In the genomic region with DNA sequence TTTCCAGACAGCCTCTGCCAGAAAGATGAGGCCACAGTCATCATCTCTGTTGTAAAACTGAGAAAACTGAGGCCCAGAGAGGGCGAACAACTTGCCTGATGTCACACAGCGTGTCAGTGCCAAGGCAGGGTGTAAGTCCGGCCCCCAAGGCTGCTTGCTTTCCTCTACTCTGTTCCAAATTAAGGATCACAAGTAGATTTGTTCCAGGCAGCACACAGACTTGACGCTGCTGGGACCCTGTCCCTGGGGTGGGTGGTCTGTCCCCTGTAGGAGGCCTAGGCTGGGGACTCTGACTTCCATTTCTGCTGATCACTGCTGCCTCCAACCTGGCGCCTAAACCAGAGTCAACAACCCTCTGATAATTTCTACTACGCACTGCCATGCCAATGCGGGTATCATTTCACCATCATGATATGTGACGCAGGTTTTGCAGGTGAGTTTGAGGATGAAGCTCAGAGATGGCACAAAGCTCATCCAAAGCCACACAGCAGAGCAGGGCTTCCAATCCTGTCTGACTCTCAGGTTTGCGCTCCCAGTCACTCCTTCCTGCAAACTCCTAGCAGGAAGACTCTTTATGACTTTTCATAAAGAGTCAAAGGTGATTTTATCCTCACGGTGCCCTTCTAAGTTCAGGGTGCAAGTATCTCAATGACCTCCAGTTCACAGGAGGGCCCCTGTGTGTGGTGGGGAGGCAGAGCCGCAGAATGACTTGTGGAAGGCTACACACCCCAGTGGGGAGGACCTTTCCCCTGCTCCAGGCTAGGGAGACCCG, we compare ENCODE assay signal across 8 cellular contexts. TPM values are rescaled to one million over a fixed set of nuclear protein-coding genes. Genes with fewer than 3 reads are reported as not detected.
DNase-seq lines count a peak whose midpoint lies in the region; ATAC-seq and TF ChIP-seq lines count a peak whose summit lies in the region.

No MANE protein-coding gene starts in this region.

- no peaks in the 10 kb centered on the region for H3K27me3 Mint-ChIP-seq in neural crest cell (ENCODE audit: low read depth)

- CTCF ChIA-PET in PC-3 (lab: Charles Lee) = interaction anchor here (0.5 to 2.2 kb wide), 5 partner anchors 9 to 185 kb away, joined by 3 to 20 read pairs (median 5); no protein-coding TSS in a partner anchor

- H3K27me3 ChIP-seq in BLaER1 treated with 17β-estradiol and CSF1 and Interleukin-3, amounts not matched to agents 10 nM and 100 nM = no peaks in the 10 kb centered on the region
- H3K27me3 ChIP-seq in PC-3 (ENCODE audit: low read length) (no peaks in the 10 kb centered on the region), duodenal mucosa (ENCODE audit: control insufficient read depth in 1 of 2, insufficient read depth in 2 of 2, low read length in 2 of 2) (no peaks in the 10 kb centered on the region)

- H3K36me3 ChIP-seq in BLaER1 treated with 17β-estradiol and CSF1 and Interleukin-3, amounts not matched to agents 10 nM and 100 nM = peaks cover 0 to 47% (median 27%) of the 10 kb centered on the region in 11 experiments; a peak in 15 of 22 replicates
- H3K36me3 ChIP-seq in PC-3 (ENCODE audit: low read depth, low read length) (no peaks in the 10 kb centered on the region), duodenal mucosa (ENCODE audit: control insufficient read depth in 1 of 2, insufficient read depth in 2 of 2, low read length in 2 of 2) (peaks cover 0 to 2% of the 10 kb centered on the region in 2 donors)

- no peak overlapping the region for H2AFZ ChIP-seq in PC-3 (ENCODE audit: low read length)

- no peaks in the 10 kb centered on the region for H3K36me3 Mint-ChIP-seq in neural crest cell (ENCODE audit: low read depth)

- H3K4me1 ChIP-seq in BLaER1 treated with 17β-estradiol and CSF1 and Interleukin-3, amounts not matched to agents 10 nM and 100 nM = peaks cover 85 to 99% (median 94%) of the 10 kb centered on the region in 10 experiments
- peaks cover 31% of the 10 kb centered on the region for H3K4me1 ChIP-seq in PC-3 (ENCODE audit: insufficient read depth, low read length)
- peaks cover 72 to 82% of the 10 kb centered on the region in 2 donors for H3K4me1 ChIP-seq in duodenal mucosa (ENCODE audit: control insufficient read depth in 1 of 2, insufficient read depth in 2 of 2, low read length in 2 of 2)

- peak; percentile 35 for DNase-seq in PC-3
- DNase-seq in neural crest cell (ENCODE audit: low read depth, low spot score) = no peak
- no peak for DNase-seq in EL
- DNase-seq in HCEC 1CT = no peak
- no peak for DNase-seq in nucleus accumbens (lab: John Stamatoyannopoulos, UW)

- peak overlapping the region; percentile 58 to 81 (median 73) for H3K9ac ChIP-seq in BLaER1 treated with 17β-estradiol and CSF1 and Interleukin-3, amounts not matched to agents 10 nM and 100 nM
- peak overlapping the region; percentile 74 for H3K9ac ChIP-seq in PC-3 (ENCODE audit: low read length)
- peak overlapping the region; percentile 56 to 75 for H3K9ac ChIP-seq in duodenal mucosa (ENCODE audit: low read depth in 1 of 2, low read length in 2 of 2)

- peaks cover 26 to 100% (median 99%) of the 10 kb centered on the region in 11 experiments; a peak in 21 of 22 replicates for H4K20me1 ChIP-seq in BLaER1 treated with 17β-estradiol and CSF1 and Interleukin-3, amounts not matched to agents 10 nM and 100 nM
- no peaks in the 10 kb centered on the region; the same call in 1 of the 2 replicates for H4K20me1 ChIP-seq in PC-3 (ENCODE audit: low read length)

- peaks cover 42% of the 10 kb centered on the region for H3K79me2 ChIP-seq in PC-3 (ENCODE audit: low read length)

- no peak overlapping the region for H3K4me3 ChIP-seq in BLaER1 treated with 17β-estradiol and CSF1 and Interleukin-3, amounts not matched to agents 10 nM and 100 nM
- H3K4me3 ChIP-seq in PC-3 (ENCODE audit: low read length) (peak overlapping the region; percentile 39; the same call in 1 of the 2 replicates), duodenal mucosa (ENCODE audit: low read depth in 1 of 2, low read length in 2 of 2) (peak overlapping the region; percentile 27 to 28)

- H3K9me3 Mint-ChIP-seq in neural crest cell = no peaks in the 10 kb centered on the region

- H3F3A ChIP-seq in PC-3 (ENCODE audit: low read length, unreplicated experiment) = no peaks in the 10 kb centered on the region

- BruUV-seq in PC-3 (replicated peaks; lab: Mats Ljungman, UMichigan) = TSS peak; percentile 18

- peak; percentile 5 for ATAC-seq in PC-3
- no peak for ATAC-seq in GM19324 (IDR thresholded peaks at IDR 0.05; ENCODE audit: low FRiP score, unreplicated experiment)

- peak overlapping the region; percentile 71 to 100 (median 88) for H3K4me2 ChIP-seq in BLaER1 treated with 17β-estradiol and CSF1 and Interleukin-3, amounts not matched to agents 10 nM and 100 nM
- peak overlapping the region; percentile 75 for H3K4me2 ChIP-seq in PC-3 (ENCODE audit: low read length)

- no peaks in the 10 kb centered on the region for H3K9me2 ChIP-seq in PC-3 (replicated peaks; ENCODE audit: low read length)

- peaks cover 18% of the 10 kb centered on the region for H3K4me1 Mint-ChIP-seq in neural crest cell

- POLR2A ChIA-PET in PC-3 (lab: Charles Lee; ENCODE audit: unreplicated experiment) = interaction anchor here (0.5 to 1.2 kb wide), 6 partner anchors 9 to 111 kb away, joined by 3 to 7 read pairs (median 3); partner anchors contain the start of gene RALGDS

- intact Hi-C loops in PC-3 (cut with micrococcal nuclease) = loop anchor here (1.0 kb wide), 1 partner anchor 10 kb away; no protein-coding TSS in a partner anchor

- TF ChIP-seq CTCF in PC-3 (conservative IDR thresholded peaks at IDR 0.05; ENCODE audit: low read depth, low read length) (no peak), neural crest cell (conservative IDR thresholded peaks at IDR 0.05) (no peak)

- peak overlapping the region; percentile 69 to 96 (median 87) for H3K27ac ChIP-seq in BLaER1 treated with 17β-estradiol and CSF1 and Interleukin-3, amounts not matched to agents 10 nM and 100 nM
- H3K27ac ChIP-seq in PC-3 (ENCODE audit: low read length) (peak overlapping the region; percentile 95), duodenal mucosa (ENCODE audit: low read depth, low read length) (peak overlapping the region; percentile 93)

- no peak overlapping the region for H3K4me3 Mint-ChIP-seq in neural crest cell

- H3K27ac Mint-ChIP-seq in neural crest cell (ENCODE audit: unreplicated experiment) = peak overlapping the region; percentile 99

- no peaks in the 10 kb centered on the region for H3K9me3 ChIP-seq in BLaER1 treated with 17β-estradiol and CSF1 and Interleukin-3, amounts not matched to agents 10 nM and 100 nM (replicated peaks in 1 of 11)
- H3K9me3 ChIP-seq in PC-3 (ENCODE audit: low read length) (no peaks in the 10 kb centered on the region), duodenal mucosa (ENCODE audit: control insufficient read depth in 1 of 2, low read length in 2 of 2) (no peaks in the 10 kb centered on the region)

RNA-seq across cellular contexts. Expression of gene RALGDS, which starts 13.6 kb away (rescaled TPM):
- total RNA-seq in PC-3 (2014; rRNA removed) (30.5 and 32.2 TPM in 2 replicates), neural crest cell (72.4 and 73.8 TPM in 2 replicates)

RNA-seq across cellular contexts. Expression of gene GBGT1, which starts 29.1 kb away (rescaled TPM):
- total RNA-seq in PC-3 (2014; rRNA removed) (not detected in 2 replicates), neural crest cell (12.9 and 13.8 TPM in 2 replicates)

Comparison
In these comparisons a context has a peak if more than half of its experiments do, and no peak if none do; other contexts are left out.
1. H3K4me3 ChIP-seq: peak in PC-3 (single experiment) and duodenal mucosa (2 of 2); none in BLaER1 treated with 17β-estradiol and CSF1 and Interleukin-3, amounts not matched to agents 10 nM and 100 nM (0 of 10).
2. RNA of gene GBGT1, which starts 29.1 kb away (total RNA-seq): 12.9 to 13.8 TPM in neural crest cell; not detected in PC-3; every median in the first group is over 10 times any median in the second.
3. Peak in every context shown above with its lines, with median percentiles within 50 percentile points of each other: H3K27ac ChIP-seq and H3K9ac ChIP-seq.